In genomic region chr7:33101916-33102315, GRCh38 we compare ENCODE assay signal across 16 cellular contexts.
"Had no signal": no experiment of that assay in that cellular context is flagged by ENCODE, and none has a peak within 500 bp of the region (broad histone marks: within the 10 kb centered on the region; RNA-seq: fewer than 3 reads in every experiment).

No MANE protein-coding gene starts in this region.

- H3K9me3 Mint-ChIP-seq: effector memory CD8-positive, alpha-beta T cell; naive thymus-derived CD8-positive, alpha-beta T cell; neural crest cell had no signal

- H3K27ac ChIP-seq: epithelial cell of prostate, esophagus muscularis mucosa, sigmoid colon, skin epidermis, tibial artery, upper lobe of left lung, uterus had no signal

- H3K9me3 ChIP-seq: esophagus muscularis mucosa, sigmoid colon, tibial artery, upper lobe of left lung, uterus had no signal

- H3K4me3 ChIP-seq: esophagus muscularis mucosa, sigmoid colon, skin epidermis, tibial artery, upper lobe of left lung, uterus had no signal

- H3K27me3 Mint-ChIP-seq: effector memory CD8-positive, alpha-beta T cell; naive thymus-derived CD8-positive, alpha-beta T cell had no signal

- ATAC-seq: effector memory CD8-positive, alpha-beta T cell; left colon; naive thymus-derived CD8-positive, alpha-beta T cell; stimulated activated naive CD8-positive, alpha-beta T cell treated with anti-CD3 and anti-CD28 coated beads, Interleukin-15, Interleukin-2, amounts not matched to agents 100 U/mL and 50 U/mL, for 24 hours had no signal

- H3K27ac Mint-ChIP-seq: effector memory CD8-positive, alpha-beta T cell had no signal

- H3K27me3 ChIP-seq: esophagus muscularis mucosa, sigmoid colon, tibial artery, upper lobe of left lung, uterus had no signal

- H3K36me3 ChIP-seq: uterus had no signal

- H3K4me3 Mint-ChIP-seq: effector memory CD8-positive, alpha-beta T cell; naive thymus-derived CD8-positive, alpha-beta T cell; neural crest cell had no signal

- DNase-seq: effector memory CD8-positive, alpha-beta T cell; foreskin fibroblast; left colon; mammary epithelial cell; naive thymus-derived CD8-positive, alpha-beta T cell; posterior cingulate gyrus; sigmoid colon; stimulated activated CD4-positive, alpha-beta T cell treated with anti-CD3 and anti-CD28 coated beads, Interleukin-2, amount 100 ng/mL, for 24 hours; stimulated activated naive CD8-positive, alpha-beta T cell treated with anti-CD3 and anti-CD28 coated beads, Interleukin-15, Interleukin-2, amounts not matched to agents 100 U/mL and 50 U/mL, for 24 hours; tibial artery; upper lobe of left lung; uterus had no signal
